8 cellular contexts compared by ENCODE assay signal in the genomic region with DNA sequence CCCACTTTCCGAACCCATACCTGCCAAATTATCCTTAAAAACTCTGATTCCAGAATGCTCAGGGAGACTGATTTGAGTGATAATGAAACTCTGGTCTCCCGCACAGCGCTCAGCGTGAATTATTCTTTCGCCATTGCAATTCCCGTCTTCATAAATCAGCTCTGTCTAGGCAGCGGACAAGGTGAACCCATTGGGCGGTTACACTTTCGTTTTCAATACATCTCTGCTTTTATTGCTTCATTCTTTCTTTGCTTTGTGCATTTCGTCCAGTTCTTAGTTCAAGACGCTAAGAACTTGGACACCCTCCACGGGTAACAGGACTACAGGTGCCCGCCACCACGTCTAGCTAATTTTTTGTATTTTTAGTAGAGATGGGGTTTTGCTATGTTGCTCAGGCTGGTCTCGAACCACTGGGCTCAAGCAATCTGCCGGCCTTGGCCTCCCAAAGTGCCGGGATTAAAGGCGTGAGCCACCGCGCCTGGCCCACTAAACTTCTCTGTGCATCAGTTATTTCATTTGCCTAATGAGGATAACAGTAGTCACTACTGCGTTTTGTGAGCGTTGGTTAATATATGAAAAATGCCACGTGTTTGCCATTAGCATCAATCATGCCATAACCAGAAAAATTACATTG. TPM values are rescaled to one million over a fixed set of nuclear protein-coding genes. Genes with fewer than 3 reads are reported as not detected.
A peak's percentile ranks its signal among the peaks of the same experiment; 100 is the strongest.
DNase-seq lines count a peak whose midpoint lies in the region; ATAC-seq lines count a peak whose summit lies in the region.

No MANE protein-coding gene starts in this region.

- H3K4me1 Mint-ChIP-seq in activated T-helper 2 cell treated with anti-CD3 and anti-CD28 coated beads, Interferon-gamma antibody, Interleukin-2, Interleukin-4, amounts not matched to agents 10 μg/mL and 5 μg/mL and 100 μg/mL, durations not matched to agents 14 hours and 24 hours and 36 hours (ENCODE audit: low read depth): peaks cover 25% of the 10 kb centered on the region
- peaks cover 31% of the 10 kb centered on the region for H3K4me1 Mint-ChIP-seq in stimulated activated memory B cell treated with anti-CD40 and anti-IgM and Interleukin-4, amounts not matched to agents 10 μg/mL and 1 μg/mL and 100 μg/mL, for 72 hours

- peaks cover 14% of the 10 kb centered on the region for H3K9me3 ChIP-seq in HUES48 (ENCODE audit: control insufficient read depth, insufficient read depth, low read length)
- peaks cover 9% of the 10 kb centered on the region for H3K9me3 ChIP-seq in iPS-18a (ENCODE audit: control insufficient read depth, low read depth, low read length)

- no peaks in the 10 kb centered on the region for H3K27me3 ChIP-seq in HUES48 (ENCODE audit: control insufficient read depth, insufficient read depth, low read length)
- no peaks in the 10 kb centered on the region for H3K27me3 ChIP-seq in iPS-18a (ENCODE audit: control insufficient read depth, insufficient read depth, low read length)

- intact Hi-C loops in activated T-helper 2 cell treated with anti-CD3 and anti-CD28 coated beads, Interferon-gamma antibody, Interleukin-2, Interleukin-4, amounts not matched to agents 10 μg/mL and 5 μg/mL and 100 μg/mL, durations not matched to agents 14 hours and 24 hours and 36 hours (cut with micrococcal nuclease): loop anchor here (2.0 to 10.0 kb wide), 3 partner anchors 38 to 842 kb away; partner anchors contain the start of genes ATRX and P2RY10

- peak overlapping the region; percentile 87 for H3K27ac Mint-ChIP-seq in activated T-helper 2 cell treated with anti-CD3 and anti-CD28 coated beads, Interferon-gamma antibody, Interleukin-2, Interleukin-4, amounts not matched to agents 10 μg/mL and 5 μg/mL and 100 μg/mL, durations not matched to agents 14 hours and 24 hours and 36 hours
- H3K27ac Mint-ChIP-seq in stimulated activated memory B cell treated with anti-CD40 and anti-IgM and Interleukin-4, amounts not matched to agents 10 μg/mL and 1 μg/mL and 100 μg/mL, for 72 hours: peak overlapping the region; percentile 81

- ATAC-seq in stimulated activated memory B cell treated with anti-CD40 and anti-IgM and Interleukin-4, amounts not matched to agents 10 μg/mL and 1 μg/mL and 100 μg/mL, for 72 hours: no peak
- no peak for ATAC-seq in GM18858 (IDR thresholded peaks at IDR 0.05; ENCODE audit: unreplicated experiment)

- peak overlapping the region; percentile 96 for H3K4me3 Mint-ChIP-seq in activated T-helper 2 cell treated with anti-CD3 and anti-CD28 coated beads, Interferon-gamma antibody, Interleukin-2, Interleukin-4, amounts not matched to agents 10 μg/mL and 5 μg/mL and 100 μg/mL, durations not matched to agents 14 hours and 24 hours and 36 hours (ENCODE audit: low read depth)
- peak overlapping the region; percentile 90 for H3K4me3 Mint-ChIP-seq in stimulated activated memory B cell treated with anti-CD40 and anti-IgM and Interleukin-4, amounts not matched to agents 10 μg/mL and 1 μg/mL and 100 μg/mL, for 72 hours

- no peak for DNase-seq in activated T-helper 2 cell treated with anti-CD3 and anti-CD28 coated beads, Interferon-gamma antibody, Interleukin-2, Interleukin-4, amounts not matched to agents 10 μg/mL and 5 μg/mL and 100 μg/mL, durations not matched to agents 14 hours and 24 hours and 36 hours (ENCODE audit: low spot score)
- DNase-seq in NCI-H2029 treated with DMSO at 0.1 percent for 48 hours (lab: John Stamatoyannopoulos, UW) (no peak), NCI-H345 treated with DMSO at 0.1 percent for 48 hours (lab: John Stamatoyannopoulos, UW; ENCODE audit: unreplicated experiment) (no peak), NCI-H2196 treated with DMSO at 0.1 percent for 48 hours (lab: John Stamatoyannopoulos, UW; ENCODE audit: unreplicated experiment) (no peak)

- no peaks in the 10 kb centered on the region for H3K27me3 Mint-ChIP-seq in activated T-helper 2 cell treated with anti-CD3 and anti-CD28 coated beads, Interferon-gamma antibody, Interleukin-2, Interleukin-4, amounts not matched to agents 10 μg/mL and 5 μg/mL and 100 μg/mL, durations not matched to agents 14 hours and 24 hours and 36 hours (ENCODE audit: low read depth)
- no peaks in the 10 kb centered on the region for H3K27me3 Mint-ChIP-seq in stimulated activated memory B cell treated with anti-CD40 and anti-IgM and Interleukin-4, amounts not matched to agents 10 μg/mL and 1 μg/mL and 100 μg/mL, for 72 hours

- H3K9ac ChIP-seq in HUES48 (ENCODE audit: low read depth, low read length): no peak overlapping the region
- H3K9ac ChIP-seq in iPS-18a (ENCODE audit: low read length): peak overlapping the region; percentile 26

- H3K36me3 ChIP-seq in HUES48 (ENCODE audit: control insufficient read depth, insufficient read depth, low read length) (peaks cover 22% of the 10 kb centered on the region), iPS-18a (ENCODE audit: control insufficient read depth, low read depth, low read length) (peaks cover 5% of the 10 kb centered on the region)

- H3K4me1 ChIP-seq in HUES48 (ENCODE audit: control insufficient read depth, insufficient read depth, low read length): 0 out of 2 replicates have a peak, but pooled peaks cover 13% of the 10 kb centered on the region
- H3K4me1 ChIP-seq in iPS-18a (ENCODE audit: control insufficient read depth, low read depth, low read length): peaks cover 9% of the 10 kb centered on the region

- H3K4me3 ChIP-seq in HUES48 (ENCODE audit: low read depth, low read length): peak overlapping the region; percentile 93
- H3K4me3 ChIP-seq in iPS-18a (ENCODE audit: low read length): peak overlapping the region; percentile 40

- H3K36me3 Mint-ChIP-seq in activated T-helper 2 cell treated with anti-CD3 and anti-CD28 coated beads, Interferon-gamma antibody, Interleukin-2, Interleukin-4, amounts not matched to agents 10 μg/mL and 5 μg/mL and 100 μg/mL, durations not matched to agents 14 hours and 24 hours and 36 hours (ENCODE audit: low read depth): peaks cover 34% of the 10 kb centered on the region
- peaks cover 31% of the 10 kb centered on the region for H3K36me3 Mint-ChIP-seq in stimulated activated memory B cell treated with anti-CD40 and anti-IgM and Interleukin-4, amounts not matched to agents 10 μg/mL and 1 μg/mL and 100 μg/mL, for 72 hours

- peaks cover 7% of the 10 kb centered on the region for H3K9me3 Mint-ChIP-seq in activated T-helper 2 cell treated with anti-CD3 and anti-CD28 coated beads, Interferon-gamma antibody, Interleukin-2, Interleukin-4, amounts not matched to agents 10 μg/mL and 5 μg/mL and 100 μg/mL, durations not matched to agents 14 hours and 24 hours and 36 hours
- no peaks in the 10 kb centered on the region for H3K9me3 Mint-ChIP-seq in stimulated activated memory B cell treated with anti-CD40 and anti-IgM and Interleukin-4, amounts not matched to agents 10 μg/mL and 1 μg/mL and 100 μg/mL, for 72 hours

- H3K27ac ChIP-seq in HUES48 (ENCODE audit: low read depth, low read length) (peak overlapping the region; percentile 91), iPS-18a (ENCODE audit: low read length) (no peak overlapping the region)

RNA-seq across cellular contexts. Expression of gene PGK1, which starts 0.9 kb away (rescaled TPM):
- 1,005 and 1,045 TPM in 2 replicates for total RNA-seq in activated T-helper 2 cell treated with anti-CD3 and anti-CD28 coated beads, Interferon-gamma antibody, Interleukin-2, Interleukin-4, amounts not matched to agents 10 μg/mL and 5 μg/mL and 100 μg/mL, durations not matched to agents 14 hours and 24 hours and 36 hours

RNA-seq across cellular contexts. Expression of gene TAF9B, which starts 36.3 kb away (rescaled TPM):
- 16.8 and 17.0 TPM in 2 replicates for total RNA-seq in activated T-helper 2 cell treated with anti-CD3 and anti-CD28 coated beads, Interferon-gamma antibody, Interleukin-2, Interleukin-4, amounts not matched to agents 10 μg/mL and 5 μg/mL and 100 μg/mL, durations not matched to agents 14 hours and 24 hours and 36 hours
